Comparison of ENCODE assay signal across 19 cellular contexts in genomic region chr9:29144476-29144875, GRCh38.
DNase-seq lines count a peak whose midpoint lies in the region; TF ChIP-seq lines count a peak whose summit lies in the region.
"Had no signal": no experiment of that assay in that cellular context is flagged by ENCODE, and none has a peak within 500 bp of the region (broad histone marks: within the 10 kb centered on the region; RNA-seq: fewer than 3 reads in every experiment).

No MANE protein-coding gene starts in this region.

- H3F3A ChIP-seq in MM.1S (ENCODE audit: insufficient read depth, low read length): no peaks in the 10 kb centered on the region

- H3K79me2 ChIP-seq in MM.1S (ENCODE audit: low read length): no peaks in the 10 kb centered on the region

- H3K9ac ChIP-seq in MM.1S (ENCODE audit: low read length): no peak overlapping the region

- no peak overlapping the region for H3K4me2 ChIP-seq in MM.1S (ENCODE audit: low read depth, low read length)

- H3K27me3 ChIP-seq in MM.1S (replicated peaks; ENCODE audit: insufficient read depth, low read length): no peaks in the 10 kb centered on the region
- H3K27me3 ChIP-seq: dorsolateral prefrontal cortex, upper lobe of left lung had no signal

- H3K4me3 ChIP-seq in fibroblast of pulmonary artery (replicated peaks; ENCODE audit: low read depth, low read length) (no peak overlapping the region), MM.1S (ENCODE audit: low read length) (no peak overlapping the region)
- H3K4me3 ChIP-seq: dorsolateral prefrontal cortex, upper lobe of left lung had no signal

- H3K27ac ChIP-seq in MM.1S (ENCODE audit: low read length): no peak overlapping the region
- H3K27ac ChIP-seq: C4-2B, dorsolateral prefrontal cortex, upper lobe of left lung had no signal

- H2AFZ ChIP-seq in MM.1S (ENCODE audit: low read length): no peak overlapping the region

- H3K36me3 ChIP-seq in MM.1S (replicated peaks; ENCODE audit: insufficient read depth, low read length): no peaks in the 10 kb centered on the region
- H3K36me3 ChIP-seq: upper lobe of left lung had no signal

- no peaks in the 10 kb centered on the region for H3K9me2 ChIP-seq in MM.1S (replicated peaks; ENCODE audit: insufficient read depth, low read length)

- H3K9me3 ChIP-seq in MM.1S (replicated peaks; ENCODE audit: insufficient read depth, low read length): no peaks in the 10 kb centered on the region
- H3K9me3 ChIP-seq: upper lobe of left lung had no signal

- H3K4me1 ChIP-seq in MM.1S (ENCODE audit: low read length): no peaks in the 10 kb centered on the region
- H3K4me1 ChIP-seq: upper lobe of left lung had no signal

- no peaks in the 10 kb centered on the region for H4K20me1 ChIP-seq in MM.1S (ENCODE audit: insufficient read depth, low read length)

- peak; percentile 41 for DNase-seq in ELR (ENCODE audit: low read depth)
- DNase-seq in M059J (ENCODE audit: low read depth): peak; percentile 28
- DNase-seq in OCI-M1 (lab: John Stamatoyannopoulos, UW): peak; percentile 46
- peak; percentile 3 for DNase-seq in fibroblast of pulmonary artery (ENCODE audit: low read depth)
- DNase-seq in NCI-H1436 (lab: John Stamatoyannopoulos, UW): no peak
- DNase-seq in GM03348 (ENCODE audit: low spot score): no peak
- DNase-seq in MM.1S: no peak
- DNase-seq: activated B cell treated with CpG ODN at 0.5 μM for 24 hours; activated CD4-positive, alpha-beta T cell treated with anti-CD3 and anti-CD28 coated beads, Interleukin-2, amount 50 U/mL, for 1 hour; activated gamma-delta T cell treated with Interleukin-2 at 50 U/mL for 16 hours; activated T-cell treated with anti-CD3 and anti-CD28 coated beads, Interleukin-2, amount 50 U/mL, for 4 hours; dorsolateral prefrontal cortex; HFFc6; islet precursor cell; NCI-H526; stimulated activated CD4-positive, alpha-beta T cell treated with anti-CD3 and anti-CD28 coated beads, Interleukin-15, amount 100 ng/mL, for 24 hours; stimulated activated naive B cell treated with anti-CD40 and anti-IgM and Interleukin-4, amounts not matched to agents 10 μg/mL and 1 μg/mL and 100 μg/mL, for 72 hours; upper lobe of left lung had no signal

- no peak for TF ChIP-seq CTCF in fibroblast of pulmonary artery (IDR thresholded peaks at IDR 0.05; ENCODE audit: low read length, missing control alignments)
- TF ChIP-seq CTCF in MM.1S (IDR thresholded peaks at IDR 0.05; ENCODE audit: low read length): no peak

Comparison
In these comparisons a context has a peak if more than half of its experiments do, and no peak if none do; other contexts are left out.
1. DNase-seq: peak in ELR (single experiment), M059J (single experiment), OCI-M1 (single experiment) and fibroblast of pulmonary artery (single experiment); none in NCI-H1436 (single experiment), GM03348 (single experiment) and MM.1S (single experiment).